1 cellular context compared by ENCODE assay signal in the genomic region with DNA sequence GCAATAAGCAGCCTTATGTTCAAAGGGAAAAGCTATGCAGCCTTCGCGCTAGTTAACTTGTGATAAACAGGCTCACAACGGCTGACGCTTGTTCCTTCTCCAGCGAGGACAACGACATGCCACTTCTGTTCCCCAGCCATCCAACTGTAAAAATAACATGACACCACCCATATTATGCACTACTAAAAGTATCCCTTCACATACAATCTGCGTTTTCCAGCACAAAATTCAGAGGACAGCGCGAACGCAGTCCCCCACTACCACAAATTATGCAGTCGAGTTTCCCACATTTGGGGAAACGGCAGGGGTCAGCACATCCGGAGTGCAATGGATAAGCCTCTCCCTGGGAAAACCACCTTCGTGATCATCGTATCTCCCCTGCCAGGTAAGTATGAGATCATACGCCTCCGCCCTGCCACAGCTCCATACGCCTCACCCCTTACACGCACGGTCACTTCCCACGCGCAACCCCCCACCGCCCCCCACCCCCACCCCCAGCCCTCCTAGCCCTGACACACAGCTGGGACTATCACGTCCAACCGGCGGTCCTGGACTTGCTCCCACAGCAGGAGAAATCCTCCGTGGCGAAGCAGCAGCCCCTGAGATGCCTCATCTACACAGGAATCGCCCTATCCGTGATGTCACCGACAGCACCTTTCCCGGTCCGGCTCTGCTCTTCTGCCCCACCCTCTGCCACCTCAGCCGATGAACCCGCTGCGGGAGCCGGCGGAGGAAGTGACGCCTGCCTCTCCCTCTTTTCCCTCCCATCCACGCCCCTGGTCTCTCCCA.
TF ChIP-seq lines count a peak whose summit lies in the region.

No MANE protein-coding gene starts in this region.

TF ChIP-seq in H1, 55 proteins besides CTCF, POLR2A, EP300 and RAD21:
- no peak for TF ChIP-seq CEBPB (IDR thresholded peaks at IDR 0.05; ENCODE audit: low read depth, low read length)
- TF ChIP-seq CHD2 (IDR thresholded peaks at IDR 0.05; ENCODE audit: low read length): no peak
- peak; percentile 5; the same call in 1 of the 2 replicates for TF ChIP-seq TAF1 (IDR thresholded peaks at IDR 0.05; ENCODE audit: low read depth, low read length)
- TF ChIP-seq, protein P1, sequence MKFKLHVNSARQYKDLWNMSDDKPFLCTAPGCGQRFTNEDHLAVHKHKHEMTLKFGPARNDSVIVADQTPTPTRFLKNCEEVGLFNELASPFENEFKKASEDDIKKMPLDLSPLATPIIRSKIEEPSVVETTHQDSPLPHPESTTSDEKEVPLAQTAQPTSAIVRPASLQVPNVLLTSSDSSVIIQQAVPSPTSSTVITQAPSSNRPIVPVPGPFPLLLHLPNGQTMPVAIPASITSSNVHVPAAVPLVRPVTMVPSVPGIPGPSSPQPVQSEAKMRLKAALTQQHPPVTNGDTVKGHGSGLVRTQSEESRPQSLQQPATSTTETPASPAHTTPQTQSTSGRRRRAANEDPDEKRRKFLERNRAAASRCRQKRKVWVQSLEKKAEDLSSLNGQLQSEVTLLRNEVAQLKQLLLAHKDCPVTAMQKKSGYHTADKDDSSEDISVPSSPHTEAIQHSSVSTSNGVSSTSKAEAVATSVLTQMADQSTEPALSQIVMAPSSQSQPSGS (IDR thresholded peaks at IDR 0.05; ENCODE audit: low read length): no peak
- TF ChIP-seq CREB1 (IDR thresholded peaks at IDR 0.05): peak; percentile 81
- no peak for TF ChIP-seq JUND (IDR thresholded peaks at IDR 0.05; ENCODE audit: low read length)
- peak; percentile 95 for TF ChIP-seq TAF7 (optimal IDR thresholded peaks at IDR 0.05; ENCODE audit: borderline replicate concordance, low read depth, low read length)
- no peak for TF ChIP-seq CHD1 (IDR thresholded peaks at IDR 0.05; ENCODE audit: low read depth, low read length)
- TF ChIP-seq CTBP2 (IDR thresholded peaks at IDR 0.05; ENCODE audit: borderline replicate concordance, insufficient read depth, insufficient read length, low read length): no peak
- TF ChIP-seq FOSL1 (IDR thresholded peaks at IDR 0.05; ENCODE audit: insufficient read depth, low read depth, low read length): no peak
- no peak for TF ChIP-seq SP1 (IDR thresholded peaks at IDR 0.05; ENCODE audit: low read depth, low read length)
- TF ChIP-seq YY1 (IDR thresholded peaks at IDR 0.05; ENCODE audit: low read depth, low read length): no peak
- peak; percentile 45; the same call in 1 of the 2 replicates for TF ChIP-seq TBP (IDR thresholded peaks at IDR 0.05; ENCODE audit: low read depth, low read length)
- no peak for TF ChIP-seq CBX5 (IDR thresholded peaks at IDR 0.05; ENCODE audit: low read depth, low read length)
- no peak for TF ChIP-seq MAFK (IDR thresholded peaks at IDR 0.05; ENCODE audit: low read depth, low read length)
- TF ChIP-seq TCF12 (IDR thresholded peaks at IDR 0.05; ENCODE audit: low read depth, low read length): no peak
- no peak for TF ChIP-seq BACH1 (IDR thresholded peaks at IDR 0.05; ENCODE audit: low read length)
- no peak for TF ChIP-seq SP2 (IDR thresholded peaks at IDR 0.05; ENCODE audit: low read length)
- peak; percentile 81; the same call in 1 of the 2 replicates for TF ChIP-seq POLR2AphosphoS5 (IDR thresholded peaks at IDR 0.05; ENCODE audit: low read depth, low read length)
